16 cellular contexts compared by ENCODE assay signal in genomic region chr4:186699881-186700397, GRCh38. TPM values are rescaled to one million over a fixed set of nuclear protein-coding genes. Genes with fewer than 3 reads are reported as not detected.
DNase-seq lines count a peak whose midpoint lies in the region; ATAC-seq and TF ChIP-seq lines count a peak whose summit lies in the region.
"Had no signal": no experiment of that assay in that cellular context is flagged by ENCODE, and none has a peak within 500 bp of the region (broad histone marks: within the 10 kb centered on the region; RNA-seq: fewer than 3 reads in every experiment).

No MANE protein-coding gene starts in this region.

- no peaks in the 10 kb centered on the region for H3K4me1 Mint-ChIP-seq in CD8-positive, alpha-beta memory T cell

- H2AFZ ChIP-seq in MM.1S (ENCODE audit: low read length): no peak overlapping the region

- H3K36me3 ChIP-seq in A673 (ENCODE audit: insufficient read depth, low read length, poor library complexity, severe bottlenecking) (no peaks in the 10 kb centered on the region), right atrium auricular region (no peaks in the 10 kb centered on the region), rectal smooth muscle tissue (ENCODE audit: control insufficient read depth, insufficient read depth, low read length) (peaks cover 4% of the 10 kb centered on the region), MM.1S (replicated peaks; ENCODE audit: insufficient read depth, low read length) (0 out of 2 replicates have a peak, but pooled peaks cover 3% of the 10 kb centered on the region)
- no peaks in the 10 kb centered on the region for H3K36me3 ChIP-seq in CD8-positive, alpha-beta memory T cell (ENCODE audit: insufficient read depth, low read length)
- H3K36me3 ChIP-seq: upper lobe of right lung had no signal

- no peaks in the 10 kb centered on the region for H3K9me2 ChIP-seq in MM.1S (replicated peaks; ENCODE audit: insufficient read depth, low read length)

- no peak for ATAC-seq in GM18909 (IDR thresholded peaks at IDR 0.05; ENCODE audit: poor library complexity, unreplicated experiment)
- ATAC-seq: activated CD8-positive, alpha-beta T cell treated with anti-CD3 and anti-CD28 coated beads, Interleukin-2, amount 10 ng/mL, durations not matched to agents 7 days and 5 days had no signal

- intact Hi-C loops in A673 (cut with micrococcal nuclease; ENCODE audit: unreplicated experiment): no loop called here

- no TSS peak for BruUV-seq in A673 (replicated peaks; lab: Mats Ljungman, UMichigan)

- H3K4me2 ChIP-seq in MM.1S (ENCODE audit: low read depth, low read length): no peak overlapping the region

- H3K9me3 ChIP-seq in A673 (ENCODE audit: low read depth, low read length, poor library complexity, severe bottlenecking) (no peaks in the 10 kb centered on the region), right atrium auricular region (no peaks in the 10 kb centered on the region), MM.1S (replicated peaks; ENCODE audit: insufficient read depth, low read length) (no peaks in the 10 kb centered on the region; the same call in 1 of the 2 replicates)
- H3K9me3 ChIP-seq in CD8-positive, alpha-beta memory T cell (ENCODE audit: low read length): no peaks in the 10 kb centered on the region
- H3K9me3 ChIP-seq: upper lobe of right lung had no signal

- H3K27ac Mint-ChIP-seq in CD8-positive, alpha-beta memory T cell: no peak overlapping the region
- H3K27ac Mint-ChIP-seq: activated CD8-positive, alpha-beta T cell treated with anti-CD3 and anti-CD28 coated beads, Interleukin-2, amount 10 ng/mL, durations not matched to agents 7 days and 5 days; activated T-helper 1 cell treated with anti-CD3 and anti-CD28 coated beads, Interleukin-12 subunit alpha, Interleukin-12 subunit beta, Interleukin-2, Interleukin-4 antibody, amounts not matched to agents 30 ng/mL and 10 ng/mL and 1 ng/mL, durations not matched to agents 14 hours and 24 hours and 36 hours had no signal

- H3K79me2 ChIP-seq in MM.1S (ENCODE audit: low read length): peaks cover 96% of the 10 kb centered on the region

- POLR2A ChIA-PET in A673 (lab: Charles Lee; ENCODE audit: low non-redundant PET): no interaction called here
- POLR2A ChIA-PET in CD8-positive, alpha-beta memory T cell (lab: Charles Lee): no interaction called here

- CTCF ChIA-PET in A673 (lab: Charles Lee): no interaction called here
- CTCF ChIA-PET in CD8-positive, alpha-beta memory T cell (lab: Charles Lee): no interaction called here

- H3K4me3 Mint-ChIP-seq in CD8-positive, alpha-beta memory T cell: no peak overlapping the region
- H3K4me3 Mint-ChIP-seq: activated CD8-positive, alpha-beta T cell treated with anti-CD3 and anti-CD28 coated beads, Interleukin-2, amount 10 ng/mL, durations not matched to agents 7 days and 5 days; activated T-helper 1 cell treated with anti-CD3 and anti-CD28 coated beads, Interleukin-12 subunit alpha, Interleukin-12 subunit beta, Interleukin-2, Interleukin-4 antibody, amounts not matched to agents 30 ng/mL and 10 ng/mL and 1 ng/mL, durations not matched to agents 14 hours and 24 hours and 36 hours had no signal

- no peaks in the 10 kb centered on the region for H4K20me1 ChIP-seq in MM.1S (ENCODE audit: insufficient read depth, low read length)

- DNase-seq in A673 (ENCODE audit: low spot score) (no peak), right atrium auricular region (ENCODE audit: low spot score) (no peak), MM.1S (no peak)
- no peak for DNase-seq in CD8-positive, alpha-beta memory T cell
- no peak for DNase-seq in activated naive CD4-positive, alpha-beta T cell (lab: John Stamatoyannopoulos, UW)
- DNase-seq: ACHN; activated CD8-positive, alpha-beta T cell treated with anti-CD3 and anti-CD28 coated beads, Interleukin-2, amount 10 ng/mL, durations not matched to agents 7 days and 5 days; erythroblast; NCI-H526 treated with DMSO at 0.1 percent for 48 hours; stimulated activated CD4-positive, alpha-beta T cell treated with anti-CD3 and anti-CD28 coated beads, Interleukin-4, amount 100 ng/mL, for 1 hour; stimulated activated CD8-positive, alpha-beta memory T cell treated with anti-CD3 and anti-CD28 coated beads, Interleukin-4, amount 100 ng/mL, for 48 hours; upper lobe of right lung had no signal

- H3K27ac ChIP-seq in A673 (ENCODE audit: low read depth, low read length, poor library complexity, severe bottlenecking) (peak overlapping the region; percentile 22), VCaP (peak overlapping the region; percentile 53), right atrium auricular region (peak overlapping the region; percentile 91 to 92), rectal smooth muscle tissue (ENCODE audit: low read depth, low read length) (peak overlapping the region; percentile 3), MM.1S (ENCODE audit: low read length) (no peak overlapping the region)
- H3K27ac ChIP-seq in CD8-positive, alpha-beta memory T cell (ENCODE audit: low read depth, low read length): no peak overlapping the region
- H3K27ac ChIP-seq: upper lobe of right lung had no signal

- H3K27me3 Mint-ChIP-seq in CD8-positive, alpha-beta memory T cell: no peaks in the 10 kb centered on the region

- H3K4me3 ChIP-seq in A673 (ENCODE audit: low read depth, low read length, poor library complexity, severe bottlenecking) (no peak overlapping the region), right atrium auricular region (no peak overlapping the region), rectal smooth muscle tissue (ENCODE audit: low read length) (no peak overlapping the region), MM.1S (ENCODE audit: low read length) (no peak overlapping the region)
- H3K4me3 ChIP-seq in CD8-positive, alpha-beta memory T cell (ENCODE audit: low read length): no peak overlapping the region
- H3K4me3 ChIP-seq: upper lobe of right lung had no signal

- H3F3A ChIP-seq in MM.1S (ENCODE audit: insufficient read depth, low read length): no peaks in the 10 kb centered on the region

- TF ChIP-seq CTCF in A673 (conservative IDR thresholded peaks at IDR 0.05; ENCODE audit: low read depth, low read length) (no peak), VCaP (conservative IDR thresholded peaks at IDR 0.05) (no peak), right atrium auricular region (IDR thresholded peaks at IDR 0.05) (no peak), MM.1S (IDR thresholded peaks at IDR 0.05; ENCODE audit: low read length) (no peak)

- no peaks in the 10 kb centered on the region for H3K27me3 ChIP-seq in A673 (replicated peaks; ENCODE audit: insufficient read depth, low read depth, low read length, poor library complexity)
- H3K27me3 ChIP-seq in right atrium auricular region: no peaks in the 10 kb centered on the region
- H3K27me3 ChIP-seq in rectal smooth muscle tissue (ENCODE audit: control insufficient read depth, insufficient read depth, low read length): no peaks in the 10 kb centered on the region
- H3K27me3 ChIP-seq in CD8-positive, alpha-beta memory T cell (ENCODE audit: insufficient read depth, low read length, poor library complexity, severe bottlenecking): no peaks in the 10 kb centered on the region
- H3K27me3 ChIP-seq in MM.1S (replicated peaks; ENCODE audit: insufficient read depth, low read length): no peaks in the 10 kb centered on the region
- H3K27me3 ChIP-seq: upper lobe of right lung had no signal

- peaks cover 0 to 14% (median 5%) of the 10 kb centered on the region in 5 donors for H3K9me3 Mint-ChIP-seq in CD8-positive, alpha-beta memory T cell

- H3K36me3 Mint-ChIP-seq in CD8-positive, alpha-beta memory T cell: no peaks in the 10 kb centered on the region

- H3K4me1 ChIP-seq in A673 (ENCODE audit: insufficient read depth, low read length, poor library complexity, severe bottlenecking): peaks cover 63% of the 10 kb centered on the region
- peaks cover 0 to 68% of the 10 kb centered on the region in 2 donors for H3K4me1 ChIP-seq in right atrium auricular region
- H3K4me1 ChIP-seq in rectal smooth muscle tissue (ENCODE audit: control insufficient read depth, insufficient read depth, low read length): peaks cover 26% of the 10 kb centered on the region
- no peaks in the 10 kb centered on the region for H3K4me1 ChIP-seq in CD8-positive, alpha-beta memory T cell (ENCODE audit: insufficient read depth, low read length)
- no peaks in the 10 kb centered on the region for H3K4me1 ChIP-seq in MM.1S (ENCODE audit: low read length)
- H3K4me1 ChIP-seq: upper lobe of right lung had no signal

- H3K9ac ChIP-seq in rectal smooth muscle tissue (ENCODE audit: low read length): no peak overlapping the region
- H3K9ac ChIP-seq in MM.1S (ENCODE audit: low read length): no peak overlapping the region

RNA-seq across cellular contexts. Expression of gene FAT1, which starts 23.7 kb away (rescaled TPM):
- total RNA-seq in A673 (2021) (99.3 and 107 TPM in 2 replicates), right atrium auricular region (10 to 100 TPM; 70.3 to 89.5 TPM)
- not detected for total RNA-seq in CD8-positive, alpha-beta memory T cell
- polyA plus RNA-seq in CD8-positive, alpha-beta memory T cell: not detected
- total RNA-seq: activated CD8-positive, alpha-beta T cell treated with anti-CD3 and anti-CD28 coated beads, Interleukin-2, amount 10 ng/mL, durations not matched to agents 7 days and 5 days had no signal

Comparison
In these comparisons a context has a peak if more than half of its experiments do, and no peak if none do; other contexts are left out.
1. H3K27ac ChIP-seq: peak in A673 (single experiment), VCaP (single experiment), right atrium auricular region (2 of 2) and rectal smooth muscle tissue (single experiment); none in CD8-positive, alpha-beta memory T cell (single experiment) and MM.1S (single experiment).
2. RNA of gene FAT1, which starts 23.7 kb away (total RNA-seq): 99.3 to 107 TPM in A673 and 70.3 to 89.5 TPM in right atrium auricular region; not detected in CD8-positive, alpha-beta memory T cell; every median in the first group is over 10 times any median in the second.